1 cellular context compared by ENCODE assay signal in genomic region chr7:104985259-104985617, GRCh38.
TF ChIP-seq lines count a peak whose summit lies in the region.

No MANE protein-coding gene starts in this region.

TF ChIP-seq in HEK293, 187 proteins besides CTCF, POLR2A, EP300 and RAD21 (continued from another document):
- no peak for TF ChIP-seq ZNF433 (tag by site-specific recombination; IDR thresholded peaks at IDR 0.05; ENCODE audit: low read depth)
- no peak for TF ChIP-seq ZBTB48 (tag by site-specific recombination; IDR thresholded peaks at IDR 0.05)
- no peak for TF ChIP-seq MEIS1 (CRISPR knock-in tag; IDR thresholded peaks at IDR 0.05; ENCODE audit: borderline replicate concordance)
- no peak for TF ChIP-seq ZNF692 (tag by site-specific recombination; IDR thresholded peaks at IDR 0.05)
- no peak for TF ChIP-seq ZBTB26 (tag by site-specific recombination; optimal IDR thresholded peaks at IDR 0.05)
- no peak for TF ChIP-seq ZBTB1 (tag by site-specific recombination; IDR thresholded peaks at IDR 0.05)
- TF ChIP-seq TCF7L2 (IDR thresholded peaks at IDR 0.05; ENCODE audit: borderline replicate concordance, low read depth, low read length): no peak
- no peak for TF ChIP-seq HOXC10 (CRISPR knock-in tag; IDR thresholded peaks at IDR 0.05)
- TF ChIP-seq GLIS2 (tag by site-specific recombination; IDR thresholded peaks at IDR 0.05): no peak
- peak; percentile 50; the same call in 1 of the 2 replicates for TF ChIP-seq TSHZ1 (tag by site-specific recombination; IDR thresholded peaks at IDR 0.05; ENCODE audit: borderline replicate concordance)
- no peak for TF ChIP-seq ZNF776 (tag by site-specific recombination; IDR thresholded peaks at IDR 0.05; ENCODE audit: borderline replicate concordance)
- TF ChIP-seq ZNF701 (tag by site-specific recombination; IDR thresholded peaks at IDR 0.05): no peak
- peak; percentile 86 for TF ChIP-seq OSR2 (tag by site-specific recombination; IDR thresholded peaks at IDR 0.05)
- TF ChIP-seq ZNF211 (tag by site-specific recombination; IDR thresholded peaks at IDR 0.05; ENCODE audit: low read depth): no peak
- no peak for TF ChIP-seq ZNF544 (tag by site-specific recombination; IDR thresholded peaks at IDR 0.05)
- TF ChIP-seq ZNF555 (tag by site-specific recombination; conservative IDR thresholded peaks at IDR 0.05): no peak
- no peak for TF ChIP-seq ZNF416 (tag by site-specific recombination; IDR thresholded peaks at IDR 0.05)
- TF ChIP-seq ZSCAN16 (tag by site-specific recombination; IDR thresholded peaks at IDR 0.05): no peak
- no peak for TF ChIP-seq OVOL3 (tag by site-specific recombination; IDR thresholded peaks at IDR 0.05)
- no peak for TF ChIP-seq SP3 (tag by site-specific recombination; IDR thresholded peaks at IDR 0.05)
- no peak for TF ChIP-seq ZNF621 (tag by site-specific recombination; IDR thresholded peaks at IDR 0.05)
- peak; percentile 33 for TF ChIP-seq GLIS1 (tag by site-specific recombination; IDR thresholded peaks at IDR 0.05)
